20 cellular contexts compared by ENCODE assay signal in genomic region chr3:98026425-98027083, GRCh38.
DNase-seq lines count a peak whose midpoint lies in the region; ATAC-seq and TF ChIP-seq lines count a peak whose summit lies in the region.
"Had no signal": no experiment of that assay in that cellular context is flagged by ENCODE, and none has a peak within 500 bp of the region (broad histone marks: within the 10 kb centered on the region; RNA-seq: fewer than 3 reads in every experiment).

No MANE protein-coding gene starts in this region.

- no peaks in the 10 kb centered on the region for H3K27me3 ChIP-seq in parathyroid adenoma (ENCODE audit: control insufficient read depth, insufficient read depth, low read length)
- H3K27me3 ChIP-seq: testis had no signal

- no peaks in the 10 kb centered on the region for H3K79me2 ChIP-seq in parathyroid adenoma

- no peaks in the 10 kb centered on the region for H3K36me3 ChIP-seq in parathyroid adenoma (ENCODE audit: control insufficient read depth, insufficient read depth, low read length)

- ATAC-seq in GM19025 (IDR thresholded peaks at IDR 0.05; ENCODE audit: low read depth, unreplicated experiment) (peak; percentile 47), GM21619 (IDR thresholded peaks at IDR 0.05; ENCODE audit: unreplicated experiment) (peak; percentile 56), HG03139 (IDR thresholded peaks at IDR 0.05; ENCODE audit: unreplicated experiment) (peak; percentile 54)
- ATAC-seq: naive thymus-derived CD8-positive, alpha-beta T cell; psoas muscle; SK-N-SH treated with all-trans-retinoic acid at 6 μM for 48 hours had no signal

- no peak for DNase-seq in COLO829 (ENCODE audit: low spot score)
- no peak for DNase-seq in NCI-H2081 treated with DMSO at 0.1 percent for 48 hours (lab: John Stamatoyannopoulos, UW)
- no peak for DNase-seq in activated CD4-positive, alpha-beta T cell treated with anti-CD3 and anti-CD28 coated beads, Interleukin-2, amount 50 U/mL, for 4 hours
- DNase-seq: activated CD4-positive, alpha-beta T cell treated with anti-CD3 and anti-CD28 coated beads, Interleukin-2, amount 10 ng/mL, durations not matched to agents 24 days and 14 days; activated naive CD4-positive, alpha-beta T cell treated with anti-CD3 and anti-CD28 coated beads, Interleukin-2, amount 10 ng/mL, durations not matched to agents 7 days and 5 days; activated T-cell treated with anti-CD3 and anti-CD28 coated beads for 4 hours; EL; endodermal cell; H7; islet precursor cell; Karpas-422; naive thymus-derived CD8-positive, alpha-beta T cell; psoas muscle; testis had no signal

- H2AFZ ChIP-seq in parathyroid adenoma, result peak overlapping the region; percentile 20

- H3K27ac ChIP-seq in parathyroid adenoma, result no peak overlapping the region
- H3K27ac ChIP-seq: psoas muscle, testis had no signal

- H3K9me3 ChIP-seq in parathyroid adenoma (ENCODE audit: control insufficient read depth, low read length), result no peaks in the 10 kb centered on the region
- H3K9me3 ChIP-seq: psoas muscle, testis had no signal

- TF ChIP-seq CTCF in parathyroid adenoma (IDR thresholded peaks at IDR 0.05), result no peak

- H3K9ac ChIP-seq in parathyroid adenoma, result no peak overlapping the region

- no peak overlapping the region for H3K4me2 ChIP-seq in parathyroid adenoma (ENCODE audit: low read length)
- H3K4me2 ChIP-seq: smooth muscle cell had no signal

- no peak overlapping the region for H3K4me3 ChIP-seq in parathyroid adenoma (ENCODE audit: low read depth, low read length)
- H3K4me3 ChIP-seq: psoas muscle, smooth muscle cell, testis had no signal

- no peaks in the 10 kb centered on the region for H3K4me1 ChIP-seq in parathyroid adenoma
- H3K4me1 ChIP-seq: testis had no signal
